In genomic region chr6:148128014-148128730, GRCh38 we compare ENCODE assay signal across 27 cellular contexts.
DNase-seq lines count a peak whose midpoint lies in the region; TF ChIP-seq lines count a peak whose summit lies in the region.
"Had no signal": no experiment of that assay in that cellular context is flagged by ENCODE, and none has a peak within 500 bp of the region (broad histone marks: within the 10 kb centered on the region; RNA-seq: fewer than 3 reads in every experiment).

No MANE protein-coding gene starts in this region.

- CTCF ChIA-PET in BJ (lab: Yijun Ruan, JAX): interaction anchor here (1.5 kb wide), 1 partner anchor 10 kb away, joined by 3 read pairs; no protein-coding TSS in a partner anchor

- no peak overlapping the region for H2AFZ ChIP-seq in hepatocyte

- TF ChIP-seq CTCF in BJ (IDR thresholded peaks at IDR 0.05; ENCODE audit: insufficient read depth, low read depth, low read length): no peak
- TF ChIP-seq CTCF in chondrocyte (IDR thresholded peaks at IDR 0.05): no peak
- no peak for TF ChIP-seq CTCF in hepatocyte (IDR thresholded peaks at IDR 0.05; ENCODE audit: poor library complexity)

- H3K4me1 ChIP-seq in hepatocyte (ENCODE audit: insufficient read depth): no peaks in the 10 kb centered on the region
- H3K4me1 ChIP-seq: heart left ventricle, pancreas, Peyer's patch, SJCRH30, thyroid gland had no signal

- WGBS in hepatocyte (ENCODE audit: low lambda C conversion rate, missing lambda C conversion rate): 78% methylated on average over 6 of the region's 6 CpGs

- H3K4me2 ChIP-seq in hepatocyte: no peak overlapping the region

- H3K9me3 Mint-ChIP-seq in chondrocyte (ENCODE audit: low read depth): no peaks in the 10 kb centered on the region
- H3K9me3 Mint-ChIP-seq: activated naive CD4-positive, alpha-beta T cell treated with anti-CD3 and anti-CD28 coated beads, Interleukin-2, amount 50 U/mL, for 24 hours; stimulated activated naive CD8-positive, alpha-beta T cell treated with anti-CD3 and anti-CD28 coated beads, Interleukin-15, Interleukin-2, amounts not matched to agents 100 ng/mL and 50 ng/mL, for 24 hours had no signal

- H3K27ac ChIP-seq in hepatocyte: no peak overlapping the region
- H3K27ac ChIP-seq: heart left ventricle, pancreas, Peyer's patch, SJCRH30, thyroid gland had no signal

- peaks cover 12% of the 10 kb centered on the region for H3K4me1 Mint-ChIP-seq in chondrocyte (ENCODE audit: low read depth)
- H3K4me1 Mint-ChIP-seq: activated naive CD4-positive, alpha-beta T cell treated with anti-CD3 and anti-CD28 coated beads, Interleukin-2, amount 50 U/mL, for 24 hours had no signal

- POLR2A ChIA-PET in BJ (lab: Charles Lee): no interaction called here

- no peaks in the 10 kb centered on the region for H3K9me2 ChIP-seq in hepatocyte (replicated peaks; ENCODE audit: insufficient read depth)

- H3K4me3 Mint-ChIP-seq in chondrocyte (ENCODE audit: unreplicated experiment): no peak overlapping the region
- H3K4me3 Mint-ChIP-seq: activated naive CD4-positive, alpha-beta T cell treated with anti-CD3 and anti-CD28 coated beads, Interleukin-2, amount 50 U/mL, for 24 hours; stimulated activated naive CD8-positive, alpha-beta T cell treated with anti-CD3 and anti-CD28 coated beads, Interleukin-15, Interleukin-2, amounts not matched to agents 100 ng/mL and 50 ng/mL, for 24 hours had no signal

- no peaks in the 10 kb centered on the region for H3K36me3 ChIP-seq in BJ (ENCODE audit: control insufficient read depth, insufficient read depth, low read length)
- no peaks in the 10 kb centered on the region for H3K36me3 ChIP-seq in hepatocyte (replicated peaks; ENCODE audit: insufficient read depth, low read depth)
- H3K36me3 ChIP-seq: heart left ventricle, pancreas, Peyer's patch, SJCRH30, thyroid gland had no signal

- H3K36me3 Mint-ChIP-seq in chondrocyte (ENCODE audit: low read depth): no peaks in the 10 kb centered on the region
- H3K36me3 Mint-ChIP-seq: activated naive CD4-positive, alpha-beta T cell treated with anti-CD3 and anti-CD28 coated beads, Interleukin-2, amount 50 U/mL, for 24 hours had no signal

- no peaks in the 10 kb centered on the region for H3K79me2 ChIP-seq in hepatocyte

- H4K20me1 ChIP-seq in hepatocyte (ENCODE audit: insufficient read depth, poor library complexity, severe bottlenecking): no peaks in the 10 kb centered on the region

- no peaks in the 10 kb centered on the region for H3K9me3 ChIP-seq in hepatocyte (ENCODE audit: low read depth)
- H3K9me3 ChIP-seq: heart left ventricle, pancreas, Peyer's patch, SJCRH30, thyroid gland had no signal

- DNase-seq in BJ (ENCODE audit: low read depth): peak; percentile 17
- peak; percentile 19 for DNase-seq in LHCN-M2 (ENCODE audit: low read depth)
- DNase-seq in chondrocyte (ENCODE audit: low spot score): no peak
- DNase-seq in iris pigment epithelial cell (ENCODE audit: low read depth): peak; percentile 55
- DNase-seq in NCI-H2196 treated with DMSO at 0.1 percent for 48 hours (lab: John Stamatoyannopoulos, UW; ENCODE audit: unreplicated experiment): no peak
- no peak for DNase-seq in T-helper 2 cell
- no peak for DNase-seq in nucleus accumbens (lab: John Stamatoyannopoulos, UW)
- no peak for DNase-seq in hepatocyte (ENCODE audit: low spot score)
- DNase-seq: activated CD4-positive, alpha-beta T cell treated with anti-CD3 and anti-CD28 coated beads, Interleukin-2, amount 50 U/mL, for 48 hours; activated CD8-positive, alpha-beta memory T cell treated with anti-CD3 and anti-CD28 coated beads, Interleukin-2, amount 50 U/mL, for 4 hours; aorta; C1 segment of cervical spinal cord; dermis blood vessel endothelial cell; heart left ventricle; KG1; NCI-H1436 treated with DMSO at 0.1 percent for 48 hours; NCI-H2171 treated with DMSO at 0.1 percent for 48 hours; NCI-H524 treated with DMSO at 0.1 percent for 48 hours; pancreas; Peyer's patch; retina; SJCRH30; small intestine; thyroid gland had no signal

- H3K27me3 Mint-ChIP-seq in chondrocyte (ENCODE audit: low read depth): no peaks in the 10 kb centered on the region
- H3K27me3 Mint-ChIP-seq: activated naive CD4-positive, alpha-beta T cell treated with anti-CD3 and anti-CD28 coated beads, Interleukin-2, amount 50 U/mL, for 24 hours had no signal

- H3K27ac Mint-ChIP-seq in chondrocyte (ENCODE audit: unreplicated experiment): peak overlapping the region; percentile 70
- H3K27ac Mint-ChIP-seq: activated naive CD4-positive, alpha-beta T cell treated with anti-CD3 and anti-CD28 coated beads, Interleukin-2, amount 50 U/mL, for 24 hours; stimulated activated naive CD8-positive, alpha-beta T cell treated with anti-CD3 and anti-CD28 coated beads, Interleukin-15, Interleukin-2, amounts not matched to agents 100 ng/mL and 50 ng/mL, for 24 hours had no signal

- H3K4me3 ChIP-seq in BJ (ENCODE audit: low read depth, low read length) (no peak overlapping the region), hepatocyte (no peak overlapping the region)
- H3K4me3 ChIP-seq: GM12878, heart left ventricle, pancreas, Peyer's patch, SJCRH30, thyroid gland had no signal

- H3K27me3 ChIP-seq in BJ (ENCODE audit: control insufficient read depth, insufficient read depth, low read length) (no peaks in the 10 kb centered on the region), hepatocyte (no peaks in the 10 kb centered on the region)
- H3K27me3 ChIP-seq: heart left ventricle, pancreas, Peyer's patch, SJCRH30, thyroid gland had no signal

Comparison
In these comparisons a context has a peak if more than half of its experiments do, and no peak if none do; other contexts are left out.
1. DNase-seq: peak in BJ (single experiment), LHCN-M2 (single experiment) and iris pigment epithelial cell (single experiment); none in chondrocyte (single experiment), NCI-H2196 treated with DMSO at 0.1 percent for 48 hours (single experiment), T-helper 2 cell (0 of 5), nucleus accumbens (0 of 56) and hepatocyte (single experiment).